Comparison of ENCODE assay signal across 11 cellular contexts in genomic region chr17:42342242-42343008, GRCh38. TPM values are rescaled to one million over a fixed set of nuclear protein-coding genes. Genes with fewer than 3 reads are reported as not detected.
A peak's percentile ranks its signal among the peaks of the same experiment; 100 is the strongest.
DNase-seq lines count a peak whose midpoint lies in the region; ATAC-seq lines count a peak whose summit lies in the region.
"Had no signal": no experiment of that assay in that cellular context is flagged by ENCODE, and none has a peak within 500 bp of the region (broad histone marks: within the 10 kb centered on the region; RNA-seq: fewer than 3 reads in every experiment).

No MANE protein-coding gene starts in this region.

- H3K9me3 Mint-ChIP-seq in activated CD4-positive, alpha-beta memory T cell treated with anti-CD3 and anti-CD28 coated beads, Interleukin-2, amount 10 ng/mL, durations not matched to agents 7 days and 5 days, result no peaks in the 10 kb centered on the region

- peak overlapping the region; percentile 74 for H3K27ac Mint-ChIP-seq in activated CD4-positive, alpha-beta memory T cell treated with anti-CD3 and anti-CD28 coated beads, Interleukin-2, amount 10 ng/mL, durations not matched to agents 7 days and 5 days
- H3K27ac Mint-ChIP-seq: progenitor cell of endocrine pancreas had no signal

- DNase-seq in EH (ENCODE audit: low read depth) (peak; percentile 76), iris pigment epithelial cell (ENCODE audit: low read depth) (peak; percentile 87), C1 segment of cervical spinal cord (lab: John Stamatoyannopoulos, UW) (no peak)
- DNase-seq in activated CD4-positive, alpha-beta memory T cell treated with anti-CD3 and anti-CD28 coated beads, Interleukin-2, amount 10 ng/mL, durations not matched to agents 7 days and 5 days, result peak; percentile 70
- DNase-seq: dermis blood vessel endothelial cell, NCI-H510A had no signal

- CTCF ChIA-PET in activated CD4-positive, alpha-beta memory T cell treated with anti-CD3 and anti-CD28 coated beads, Interleukin-2, amount 10 ng/mL, durations not matched to agents 7 days and 5 days (lab: Charles Lee), result interaction anchor here (0.6 to 1.4 kb wide), 14 partner anchors 17 to 846 kb away, joined by 3 to 5 read pairs (median 4); no protein-coding TSS in a partner anchor

- POLR2A ChIA-PET in activated CD4-positive, alpha-beta memory T cell treated with anti-CD3 and anti-CD28 coated beads, Interleukin-2, amount 10 ng/mL, durations not matched to agents 7 days and 5 days (lab: Charles Lee), result interaction anchor here (0.7 to 1.8 kb wide), 4 partner anchors 13 to 46 kb away, joined by 3 to 12 read pairs (median 4); partner anchors contain the start of gene STAT3

- H3K36me3 Mint-ChIP-seq in activated CD4-positive, alpha-beta memory T cell treated with anti-CD3 and anti-CD28 coated beads, Interleukin-2, amount 10 ng/mL, durations not matched to agents 7 days and 5 days (ENCODE audit: low read depth), result peaks cover 64% of the 10 kb centered on the region

- peak overlapping the region; percentile 40 for H3K4me3 Mint-ChIP-seq in activated CD4-positive, alpha-beta memory T cell treated with anti-CD3 and anti-CD28 coated beads, Interleukin-2, amount 10 ng/mL, durations not matched to agents 7 days and 5 days

- H3K27me3 Mint-ChIP-seq in activated CD4-positive, alpha-beta memory T cell treated with anti-CD3 and anti-CD28 coated beads, Interleukin-2, amount 10 ng/mL, durations not matched to agents 7 days and 5 days, result no peaks in the 10 kb centered on the region
- H3K27me3 Mint-ChIP-seq: progenitor cell of endocrine pancreas had no signal

- peaks cover 55% of the 10 kb centered on the region for H3K4me1 Mint-ChIP-seq in activated CD4-positive, alpha-beta memory T cell treated with anti-CD3 and anti-CD28 coated beads, Interleukin-2, amount 10 ng/mL, durations not matched to agents 7 days and 5 days

- ATAC-seq in HG03442 (IDR thresholded peaks at IDR 0.05; ENCODE audit: unreplicated experiment), result peak; percentile 45
- no peak for ATAC-seq in HG02763 (IDR thresholded peaks at IDR 0.05; ENCODE audit: unreplicated experiment)
- no peak for ATAC-seq in HG03280 (IDR thresholded peaks at IDR 0.05; ENCODE audit: unreplicated experiment)
- ATAC-seq in HG02870 (IDR thresholded peaks at IDR 0.05; ENCODE audit: unreplicated experiment), result no peak

RNA-seq across cellular contexts. Expression of gene STAT3, which starts 45.8 kb away (rescaled TPM):
- 100 to 1,000 TPM; 130 to 135 TPM for total RNA-seq in activated CD4-positive, alpha-beta memory T cell treated with anti-CD3 and anti-CD28 coated beads, Interleukin-2, amount 10 ng/mL, durations not matched to agents 7 days and 5 days

RNA-seq across cellular contexts. Expression of gene STAT5A, which starts 54.1 kb away (rescaled TPM):
- 10 to 100 TPM; 88.4 to 96.7 TPM for total RNA-seq in activated CD4-positive, alpha-beta memory T cell treated with anti-CD3 and anti-CD28 coated beads, Interleukin-2, amount 10 ng/mL, durations not matched to agents 7 days and 5 days

Comparison
In these comparisons a context has a peak if more than half of its experiments do, and no peak if none do; other contexts are left out.
1. DNase-seq: peak in EH (single experiment), activated CD4-positive, alpha-beta memory T cell treated with anti-CD3 and anti-CD28 coated beads, Interleukin-2, amount 10 ng/mL, durations not matched to agents 7 days and 5 days (single experiment) and iris pigment epithelial cell (single experiment); none in C1 segment of cervical spinal cord (0 of 14).